In genomic region chr11:129374081-129374992, GRCh38 we compare ENCODE assay signal across 10 cellular contexts. TPM values are rescaled to one million over a fixed set of nuclear protein-coding genes. Genes with fewer than 3 reads are reported as not detected.
DNase-seq lines count a peak whose midpoint lies in the region; TF ChIP-seq lines count a peak whose summit lies in the region.
"Had no signal": no experiment of that assay in that cellular context is flagged by ENCODE, and none has a peak within 500 bp of the region (broad histone marks: within the 10 kb centered on the region; RNA-seq: fewer than 3 reads in every experiment).

No MANE protein-coding gene starts in this region.

- peaks cover 5% of the 10 kb centered on the region for H3K4me1 Mint-ChIP-seq in glutamatergic neuron (ENCODE audit: low read depth, unreplicated experiment)

- peaks cover 9% of the 10 kb centered on the region for H3K27me3 ChIP-seq in effector memory CD4-positive, alpha-beta T cell (replicated peaks; ENCODE audit: control insufficient read depth, insufficient read depth, low read length, poor library complexity, severe bottlenecking)

- no peak overlapping the region for H3K9ac ChIP-seq in SK-N-MC (ENCODE audit: insufficient read length)

- H3K36me3 Mint-ChIP-seq in glutamatergic neuron (ENCODE audit: unreplicated experiment), result no peaks in the 10 kb centered on the region

- H3K36me3 ChIP-seq in SK-N-MC (ENCODE audit: insufficient read depth, low read length), result no peaks in the 10 kb centered on the region
- H3K36me3 ChIP-seq in effector memory CD4-positive, alpha-beta T cell (ENCODE audit: control insufficient read depth, insufficient read depth, low read length), result no peaks in the 10 kb centered on the region

- DNase-seq in DMS53 (lab: John Stamatoyannopoulos, UW) (peak; percentile 65), DMS53 treated with DMSO at 0.1 percent for 48 hours (lab: John Stamatoyannopoulos, UW; ENCODE audit: unreplicated experiment) (no peak), SK-N-MC (ENCODE audit: low read depth, low spot score) (no peak), glutamatergic neuron (no peak), cortex of kidney (lab: John Stamatoyannopoulos, UW) (no peak), putamen (ENCODE audit: low spot score) (no peak)
- no peak for DNase-seq in effector memory CD4-positive, alpha-beta T cell

- no peak overlapping the region for H3K27ac Mint-ChIP-seq in glutamatergic neuron (ENCODE audit: unreplicated experiment)

- peaks cover 13% of the 10 kb centered on the region for H3K4me1 ChIP-seq in effector memory CD4-positive, alpha-beta T cell (ENCODE audit: control insufficient read depth, insufficient read depth, low read length, poor library complexity, severe bottlenecking)

- H3K4me3 ChIP-seq in SK-N-MC (peak overlapping the region; percentile 22; the same call in 1 of the 2 replicates), skin epidermis (peak overlapping the region; percentile 28 to 47 (median 39))
- H3K4me3 ChIP-seq in effector memory CD4-positive, alpha-beta T cell (ENCODE audit: insufficient read depth, low read depth, low read length, poor library complexity, severe bottlenecking), result no peak overlapping the region
- H3K4me3 ChIP-seq: K562 had no signal

- no peak for TF ChIP-seq CTCF in glutamatergic neuron (IDR thresholded peaks at IDR 0.05; ENCODE audit: partially characterized antibody, unreplicated experiment)

- peaks cover 38% of the 10 kb centered on the region for H3K27me3 Mint-ChIP-seq in glutamatergic neuron (ENCODE audit: unreplicated experiment)

- H3K27ac ChIP-seq in SK-N-MC (no peak overlapping the region), skin epidermis (peak overlapping the region in 15 of 21 experiments; percentile 18 to 85 (median 68))
- H3K27ac ChIP-seq in effector memory CD4-positive, alpha-beta T cell (ENCODE audit: insufficient read depth, low read length, poor library complexity, severe bottlenecking), result no peak overlapping the region

- no peaks in the 10 kb centered on the region for H3K9me3 ChIP-seq in SK-N-MC (ENCODE audit: low read depth, low read length)
- H3K9me3 ChIP-seq in effector memory CD4-positive, alpha-beta T cell (ENCODE audit: control insufficient read depth, low read length), result no peaks in the 10 kb centered on the region

- H3K4me3 Mint-ChIP-seq in glutamatergic neuron (ENCODE audit: unreplicated experiment), result peak overlapping the region; percentile 88

- H3K9me3 Mint-ChIP-seq in glutamatergic neuron (ENCODE audit: unreplicated experiment), result peaks cover 9% of the 10 kb centered on the region

RNA-seq across cellular contexts. Expression of gene BARX2, which starts 1.3 kb away (rescaled TPM):
- total RNA-seq in glutamatergic neuron (ENCODE audit: unreplicated experiment), result not detected
- total RNA-seq: fibroblast of villous mesenchyme, K562 had no signal

Comparison
In these comparisons a context has a peak if more than half of its experiments do, and no peak if none do; other contexts are left out.
1. H3K27ac ChIP-seq: peak in skin epidermis (15 of 21); none in SK-N-MC (single experiment) and effector memory CD4-positive, alpha-beta T cell (single experiment).